In genomic region chr3:193874997-193875593, GRCh38 we compare ENCODE assay signal across 5 cellular contexts.
"Had no signal": no experiment of that assay in that cellular context is flagged by ENCODE, and none has a peak within 500 bp of the region (broad histone marks: within the 10 kb centered on the region; RNA-seq: fewer than 3 reads in every experiment).

No MANE protein-coding gene starts in this region.

- H3K9me3 ChIP-seq: tibial nerve had no signal

- H3K27ac ChIP-seq: cardiac muscle cell, tibial nerve had no signal

- H3K27me3 ChIP-seq: cardiac muscle cell, tibial nerve had no signal

- DNase-seq: activated CD4-positive, alpha-beta T cell treated with anti-CD3 and anti-CD28 coated beads, Interleukin-2, amount 50 U/mL, for 1 hour; activated naive CD4-positive, alpha-beta T cell treated with anti-CD3 and anti-CD28 coated beads, Interleukin-2, amount 10 ng/mL, durations not matched to agents 7 days and 5 days; right cardiac atrium had no signal

- H3K4me3 ChIP-seq: cardiac muscle cell, tibial nerve had no signal

- H3K36me3 ChIP-seq: cardiac muscle cell, tibial nerve had no signal
